Comparison of ENCODE assay signal across 8 cellular contexts in genomic region chr14:60721331-60722162, GRCh38.
DNase-seq lines count a peak whose midpoint lies in the region; ATAC-seq and TF ChIP-seq lines count a peak whose summit lies in the region.

No MANE protein-coding gene starts in this region.

- H3K27me3 ChIP-seq in NT2/D1 (ENCODE audit: insufficient read depth, insufficient read length) (no peaks in the 10 kb centered on the region), parathyroid adenoma (ENCODE audit: control insufficient read depth, insufficient read depth, low read length) (no peaks in the 10 kb centered on the region)

- DNase-seq in SIG-M5 treated with dmso at 0.1 percent for 504 hours (lab: John Stamatoyannopoulos, UW; ENCODE audit: unreplicated experiment) (peak; percentile 9), SIG-M5 (lab: John Stamatoyannopoulos, UW) (no peak), NT2/D1 (ENCODE audit: low read depth, low spot score) (no peak), germinal center (ENCODE audit: low spot score) (peak; percentile 50)
- DNase-seq in activated naive CD4-positive, alpha-beta T cell treated with Interleukin-2 at 50 U/mL for 16 hours: peak; percentile 61

- H3K4me1 ChIP-seq in NT2/D1 (ENCODE audit: insufficient read depth, insufficient read length) (peaks cover 6% of the 10 kb centered on the region), parathyroid adenoma (no peaks in the 10 kb centered on the region)

- peak overlapping the region; percentile 97 for H3K4me2 ChIP-seq in parathyroid adenoma (ENCODE audit: low read length)

- ATAC-seq in HG02852 (IDR thresholded peaks at IDR 0.05; ENCODE audit: unreplicated experiment): no peak
- no peak for ATAC-seq in HG03025 (IDR thresholded peaks at IDR 0.05; ENCODE audit: low FRiP score, unreplicated experiment)

- no peaks in the 10 kb centered on the region for H3K9me3 ChIP-seq in NT2/D1 (ENCODE audit: insufficient read depth, low read length)
- H3K9me3 ChIP-seq in parathyroid adenoma (ENCODE audit: control insufficient read depth, low read length): no peaks in the 10 kb centered on the region

- H3K79me2 ChIP-seq in parathyroid adenoma: peaks cover 38% of the 10 kb centered on the region

- peak overlapping the region; percentile 88 for H3K4me3 ChIP-seq in NT2/D1 (ENCODE audit: insufficient read length, low read depth)
- H3K4me3 ChIP-seq in parathyroid adenoma (ENCODE audit: low read depth, low read length): peak overlapping the region; percentile 71

- H3K36me3 ChIP-seq in NT2/D1 (ENCODE audit: insufficient read depth, insufficient read length, low read length): peaks cover 31% of the 10 kb centered on the region
- no peaks in the 10 kb centered on the region for H3K36me3 ChIP-seq in parathyroid adenoma (ENCODE audit: control insufficient read depth, insufficient read depth, low read length)

- H3K27ac ChIP-seq in parathyroid adenoma: peak overlapping the region; percentile 92

- H3K9ac ChIP-seq in NT2/D1 (ENCODE audit: insufficient read length, low read depth) (peak overlapping the region; percentile 86), parathyroid adenoma (peak overlapping the region; percentile 90)

- peak; percentile 50 for TF ChIP-seq CTCF in parathyroid adenoma (IDR thresholded peaks at IDR 0.05)

- H2AFZ ChIP-seq in parathyroid adenoma: peak overlapping the region; percentile 92

Comparison
In these comparisons a context has a peak if more than half of its experiments do, and no peak if none do; other contexts are left out.
1. DNase-seq: peak in SIG-M5 treated with dmso at 0.1 percent for 504 hours (single experiment), activated naive CD4-positive, alpha-beta T cell treated with Interleukin-2 at 50 U/mL for 16 hours (single experiment) and germinal center (single experiment); none in SIG-M5 (single experiment) and NT2/D1 (single experiment).